8 cellular contexts compared by ENCODE assay signal in genomic region chr16:4414187-4414909, GRCh38. TPM values are rescaled to one million over a fixed set of nuclear protein-coding genes. Genes with fewer than 3 reads are reported as not detected.
DNase-seq lines count a peak whose midpoint lies in the region; ATAC-seq and TF ChIP-seq lines count a peak whose summit lies in the region.

No MANE protein-coding gene starts in this region.

- H3K4me3 Mint-ChIP-seq in natural killer cell = peak overlapping the region; percentile 95

- no peak for TF ChIP-seq CTCF in natural killer cell (IDR thresholded peaks at IDR 0.05)

- H3K36me3 Mint-ChIP-seq in natural killer cell = no peaks in the 10 kb centered on the region

- peak; percentile 38 for DNase-seq in NK-92 treated with Interleukin-12 subunit alpha and Interleukin-12 subunit beta, amount 100 ng/mL, for 24 hours (lab: John Stamatoyannopoulos, UW)
- DNase-seq in NK-92 (lab: John Stamatoyannopoulos, UW; ENCODE audit: unreplicated experiment) (no peak), natural killer cell (no peak), glomerular visceral epithelial cell (ENCODE audit: extremely low spot score) (no peak), left colon (no peak), NCI-H345 treated with DMSO at 0.1 percent for 48 hours (lab: John Stamatoyannopoulos, UW; ENCODE audit: unreplicated experiment) (no peak)
- DNase-seq in activated CD8-positive, alpha-beta memory T cell treated with anti-CD3 and anti-CD28 coated beads for 4 hours (ENCODE audit: low read depth in 2 of 2) = peak; percentile 58 to 76

- no peaks in the 10 kb centered on the region for H3K9me3 Mint-ChIP-seq in natural killer cell

- intact Hi-C loops in natural killer cell (cut with micrococcal nuclease) = loop anchor here (1.0 to 10.0 kb wide), 2 partner anchors 12 to 200 kb away; partner anchors contain the start of gene UBALD1
- intact Hi-C loops in left colon (cut with DNase I, micrococcal nuclease) = no loop called here

- H3K4me1 Mint-ChIP-seq in natural killer cell = peaks cover 40 to 49% of the 10 kb centered on the region in 2 donors

- ATAC-seq in HG03439 (IDR thresholded peaks at IDR 0.05; ENCODE audit: unreplicated experiment) (peak; percentile 60), natural killer cell (peak; percentile 18 to 33 (median 24)), left colon (no peak)

- peak overlapping the region; percentile 92 to 95 for H3K27ac Mint-ChIP-seq in natural killer cell

- no peaks in the 10 kb centered on the region for H3K27me3 Mint-ChIP-seq in natural killer cell (ENCODE audit: low read depth in 2 of 2)

RNA-seq across cellular contexts. Expression of gene CORO7, which starts 2.0 kb away (rescaled TPM):
- 100 to 1,000 TPM; 335 to 425 (median 415) TPM for total RNA-seq in natural killer cell
- 10 to 100 TPM; 43.9 to 48.0 TPM for total RNA-seq in left colon

RNA-seq across cellular contexts. Expression of gene DNAJA3, which starts 11.3 kb away (rescaled TPM):
- 10 to 100 TPM; 22.1 to 34.2 (median 27.2) TPM for total RNA-seq in natural killer cell
- 10 to 100 TPM; 43.6 to 56.7 TPM for total RNA-seq in left colon

RNA-seq across cellular contexts. Expression of gene VASN, which starts 42.7 kb away (rescaled TPM):
- total RNA-seq in natural killer cell (under 1 TPM; 0.35 to 0.93 (median 0.78) TPM), left colon (1 to 10 TPM; 2.2 to 4.8 TPM)

Comparison
In these comparisons a context has a peak if more than half of its experiments do, and no peak if none do; other contexts are left out.
1. DNase-seq: peak in NK-92 treated with Interleukin-12 subunit alpha and Interleukin-12 subunit beta, amount 100 ng/mL, for 24 hours (single experiment) and activated CD8-positive, alpha-beta memory T cell treated with anti-CD3 and anti-CD28 coated beads for 4 hours (2 of 2); none in NK-92 (single experiment), natural killer cell (single experiment), glomerular visceral epithelial cell (single experiment), left colon (0 of 2) and NCI-H345 treated with DMSO at 0.1 percent for 48 hours (single experiment).
2. RNA of gene CORO7, which starts 2.0 kb away (total RNA-seq): 335 to 425 TPM in natural killer cell; 43.9 to 48.0 TPM in left colon; every median in the first group is over 4 times any median in the second.